Comparison of ENCODE assay signal across 1 cellular context in genomic region chr2:111028720-111029119, GRCh38.
TF ChIP-seq lines count a peak whose summit lies in the region.

No MANE protein-coding gene starts in this region.

TF ChIP-seq in K562, 482 proteins besides CTCF, POLR2A, EP300 and RAD21 (continued from another document):
- no peak for TF ChIP-seq ZNF518B (CRISPR knock-in tag; IDR thresholded peaks at IDR 0.05)
- no peak for TF ChIP-seq NELFE (IDR thresholded peaks at IDR 0.05; ENCODE audit: insufficient read depth, insufficient read length)
